ENCODE assay signal across 21 cellular contexts in the genomic region with DNA sequence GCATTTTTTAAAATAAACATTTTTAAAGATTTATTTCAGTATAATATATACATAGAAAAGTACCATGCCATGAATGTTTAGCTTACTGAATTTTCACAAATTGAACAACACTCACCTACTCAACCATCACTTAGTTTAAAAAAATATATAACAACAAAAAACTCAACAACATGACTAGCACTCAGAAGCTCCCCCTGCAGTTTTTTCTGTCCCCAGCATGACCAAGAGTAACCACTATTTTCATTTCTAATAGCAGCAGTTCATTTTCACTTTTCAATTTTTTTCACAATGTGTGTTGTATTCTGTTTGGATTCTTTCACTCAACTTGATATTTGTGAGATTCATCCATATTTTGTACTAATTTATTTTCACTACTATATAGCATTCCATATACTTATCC.
DNase-seq lines count a peak whose midpoint lies in the region; ATAC-seq and TF ChIP-seq lines count a peak whose summit lies in the region.
"Had no signal": no experiment of that assay in that cellular context is flagged by ENCODE, and none has a peak within 500 bp of the region (broad histone marks: within the 10 kb centered on the region; RNA-seq: fewer than 3 reads in every experiment).

No MANE protein-coding gene starts in this region.

- H3K36me3 ChIP-seq in GM23338 (ENCODE audit: insufficient read depth) = no peaks in the 10 kb centered on the region
- H3K36me3 ChIP-seq: BLaER1 treated with 17β-estradiol and CSF1 and Interleukin-3, amounts not matched to agents 10 nM and 100 nM; MG63; Peyer's patch had no signal

- TF ChIP-seq POLR2A in NB4 (IDR thresholded peaks at IDR 0.05; ENCODE audit: extremely low read depth, insufficient read length) = no peak

- no peak overlapping the region for H2AFZ ChIP-seq in GM23338

- no peaks in the 10 kb centered on the region for H3K79me2 ChIP-seq in GM23338 (replicated peaks; ENCODE audit: insufficient read depth)

- H3K9me2 ChIP-seq in GM23338 (ENCODE audit: insufficient read depth) = no peaks in the 10 kb centered on the region

- no peak overlapping the region for H3K4me2 ChIP-seq in GM23338
- H3K4me2 ChIP-seq: BLaER1 treated with 17β-estradiol and CSF1 and Interleukin-3, amounts not matched to agents 10 nM and 100 nM had no signal

- H3K27me3 Mint-ChIP-seq in GM23338 (ENCODE audit: insufficient read depth, low read depth, poor library complexity) = peaks cover 2% of the 10 kb centered on the region
- H3K27me3 Mint-ChIP-seq in chondrocyte (ENCODE audit: low read depth) = peaks cover 4% of the 10 kb centered on the region

- peak; percentile 16; the same call in 1 of the 2 replicates for TF ChIP-seq CTCF in C4-2B (conservative IDR thresholded peaks at IDR 0.05)
- TF ChIP-seq CTCF in GM23338 (conservative IDR thresholded peaks at IDR 0.05; ENCODE audit: low read depth in 2 of 2) = peak; percentile 30 to 38
- peak; percentile 9 for TF ChIP-seq CTCF in NB4 (IDR thresholded peaks at IDR 0.05; ENCODE audit: low read depth, low read length)
- TF ChIP-seq CTCF in chondrocyte (IDR thresholded peaks at IDR 0.05) = peak; percentile 12

- ATAC-seq in GM23338 = no peak
- no peak for ATAC-seq in GM21737 (IDR thresholded peaks at IDR 0.05; ENCODE audit: unreplicated experiment)
- ATAC-seq: SK-N-SH treated with all-trans-retinoic acid at 6 μM for 48 hours had no signal

- H3K27me3 ChIP-seq in GM23338 (ENCODE audit: insufficient read depth) = no peaks in the 10 kb centered on the region
- H3K27me3 ChIP-seq: BLaER1 treated with 17β-estradiol and CSF1 and Interleukin-3, amounts not matched to agents 10 nM and 100 nM; MG63; Peyer's patch had no signal

- H3K4me1 Mint-ChIP-seq in GM23338 (no peaks in the 10 kb centered on the region), chondrocyte (ENCODE audit: low read depth) (no peaks in the 10 kb centered on the region)

- H3K4me3 Mint-ChIP-seq in GM23338 (no peak overlapping the region), chondrocyte (ENCODE audit: unreplicated experiment) (no peak overlapping the region)
- H3K4me3 Mint-ChIP-seq: IgD-negative memory B cell had no signal

- H4K20me1 ChIP-seq in GM23338 (replicated peaks; ENCODE audit: insufficient read depth) = no peaks in the 10 kb centered on the region
- H4K20me1 ChIP-seq: BLaER1 treated with 17β-estradiol and CSF1 and Interleukin-3, amounts not matched to agents 10 nM and 100 nM had no signal

- H3K4me1 ChIP-seq in GM23338 (ENCODE audit: insufficient read depth) = no peaks in the 10 kb centered on the region
- H3K4me1 ChIP-seq: Peyer's patch had no signal

- H3K27ac Mint-ChIP-seq in GM23338 (no peak overlapping the region), chondrocyte (ENCODE audit: unreplicated experiment) (no peak overlapping the region)
- H3K27ac Mint-ChIP-seq: IgD-negative memory B cell had no signal

- no peaks in the 10 kb centered on the region for H3K9me3 Mint-ChIP-seq in GM23338
- H3K9me3 Mint-ChIP-seq in chondrocyte (ENCODE audit: low read depth) = no peaks in the 10 kb centered on the region
- H3K9me3 Mint-ChIP-seq: IgD-negative memory B cell had no signal

- H3K4me3 ChIP-seq in GM23338 (no peak overlapping the region), NB4 (ENCODE audit: low read depth, low read length) (no peak overlapping the region)
- H3K4me3 ChIP-seq: BLaER1 treated with 17β-estradiol and CSF1 and Interleukin-3, amounts not matched to agents 10 nM and 100 nM; MG63; Peyer's patch had no signal

- H3K36me3 Mint-ChIP-seq in GM23338 (ENCODE audit: low read depth) (no peaks in the 10 kb centered on the region), chondrocyte (ENCODE audit: low read depth) (no peaks in the 10 kb centered on the region)
- H3K36me3 Mint-ChIP-seq: IgD-negative memory B cell had no signal

- H3F3A ChIP-seq in GM23338 (replicated peaks; ENCODE audit: low read depth) = no peaks in the 10 kb centered on the region

- H3K27ac ChIP-seq in C4-2B (no peak overlapping the region), GM23338 (ENCODE audit: low read depth) (no peak overlapping the region)
- H3K27ac ChIP-seq: BLaER1 treated with 17β-estradiol and CSF1 and Interleukin-3, amounts not matched to agents 10 nM and 100 nM; Peyer's patch had no signal

- DNase-seq in GM23338 (ENCODE audit: low spot score) (peak; percentile 7), NB4 (ENCODE audit: low read depth) (no peak), chondrocyte (ENCODE audit: low spot score) (no peak), NOMO-1 (lab: John Stamatoyannopoulos, UW; ENCODE audit: unreplicated experiment in 2 of 2) (no peak), hippocampal formation (lab: John Stamatoyannopoulos, UW) (no peak)
- DNase-seq: 8988T, DMS53, GF-D8, GOT3, MG63, NCI-H1092 treated with DMSO at 0.1 percent for 48 hours, NCI-H1436 treated with DMSO at 0.1 percent for 48 hours, NCI-H2029, NCI-H226, NCI-H510A treated with DMSO at 0.1 percent for 48 hours, Peyer's patch had no signal

TF ChIP-seq in GM23338, 12 proteins besides CTCF, POLR2A, EP300 and RAD21:
- no peak for TF ChIP-seq POLR2AphosphoS5 (IDR thresholded peaks at IDR 0.05; ENCODE audit: low read depth)
- no peak for TF ChIP-seq STAT1 (IDR thresholded peaks at IDR 0.05; ENCODE audit: unreplicated experiment)
- TF ChIP-seq ETS1 (IDR thresholded peaks at IDR 0.05) = no peak
